In the genomic region with DNA sequence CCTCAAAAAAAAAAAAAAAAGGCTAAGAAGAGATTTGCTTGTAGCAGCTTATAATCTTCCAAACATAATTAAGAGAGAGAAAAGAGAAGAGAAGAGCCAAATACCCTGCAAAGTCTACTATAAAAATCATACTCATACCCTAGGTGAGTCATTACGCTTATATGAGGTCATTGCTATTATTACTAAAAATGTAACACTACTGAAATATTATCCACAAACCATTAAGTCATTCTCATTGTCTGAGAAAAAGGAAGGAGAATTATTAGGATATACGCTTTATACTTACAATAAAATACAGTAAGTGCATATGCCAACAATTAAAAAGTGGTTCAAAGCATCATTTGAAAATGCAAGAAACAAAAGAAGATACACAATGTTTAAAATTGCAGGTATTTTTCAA, we compare ENCODE assay signal across 21 cellular contexts.
A peak's percentile ranks its signal among the peaks of the same experiment; 100 is the strongest.
DNase-seq lines count a peak whose midpoint lies in the region; ATAC-seq, FAIRE-seq and TF ChIP-seq lines count a peak whose summit lies in the region.
"Had no signal": no experiment of that assay in that cellular context is flagged by ENCODE, and none has a peak within 500 bp of the region (broad histone marks: within the 10 kb centered on the region; RNA-seq: fewer than 3 reads in every experiment).

No MANE protein-coding gene starts in this region.

- H3K9me3 Mint-ChIP-seq in natural killer cell = no peaks in the 10 kb centered on the region
- H3K9me3 Mint-ChIP-seq: HFFc6 had no signal

- no peaks in the 10 kb centered on the region for H3K79me2 ChIP-seq in ACC112 (ENCODE audit: control insufficient read depth, insufficient read depth, low read length, unreplicated experiment)

- H3K27me3 ChIP-seq in ACC112 (ENCODE audit: insufficient read depth, low read length) (no peaks in the 10 kb centered on the region), bronchial epithelial cell (ENCODE audit: control insufficient read depth, insufficient read depth, low read length) (no peaks in the 10 kb centered on the region), gastroesophageal sphincter (no peaks in the 10 kb centered on the region)

- H3K27me3 Mint-ChIP-seq in natural killer cell (ENCODE audit: low read depth in 2 of 2) = peaks cover 0 to 6% of the 10 kb centered on the region in 2 donors

- H2AFZ ChIP-seq in ACC112 (ENCODE audit: low read length, unreplicated experiment) = no peak overlapping the region

- H3K36me3 Mint-ChIP-seq in natural killer cell = no peaks in the 10 kb centered on the region

- no peak for FAIRE-seq in bronchial epithelial cell (lab: Jason Lieb, UNC)
- FAIRE-seq: G401.6, GM12891, GM18507, H1 had no signal

- H3K4me1 Mint-ChIP-seq in natural killer cell = no peaks in the 10 kb centered on the region

- peak; percentile 40 for ATAC-seq in gastroesophageal sphincter
- ATAC-seq in natural killer cell = no peak
- no peak for ATAC-seq in GM21447 (IDR thresholded peaks at IDR 0.05; ENCODE audit: unreplicated experiment)
- ATAC-seq: Panc1 had no signal

- no peak for TF ChIP-seq POLR2A in gastroesophageal sphincter (IDR thresholded peaks at IDR 0.05)

- H3K27ac ChIP-seq in ACC112 (ENCODE audit: low read depth, low read length) (peak overlapping the region; percentile 5; the same call in 1 of the 2 replicates), gastroesophageal sphincter (peak overlapping the region in 2 of 4 donors; percentile 54 to 58)
- H3K27ac ChIP-seq: C4-2B, SK-N-MC had no signal

- TF ChIP-seq CTCF in bronchial epithelial cell (IDR thresholded peaks at IDR 0.05; ENCODE audit: insufficient read depth, low read length, severe bottlenecking) = no peak
- TF ChIP-seq CTCF in gastroesophageal sphincter (IDR thresholded peaks at IDR 0.05) = no peak
- no peak for TF ChIP-seq CTCF in natural killer cell (IDR thresholded peaks at IDR 0.05)

- 41 to 64% methylated on average over 2 of the region's 2 CpGs for whole genome bisulfite sequencing in gastroesophageal sphincter (ENCODE audit: low coverage in 1 of 2), 2 donors

- intact Hi-C loops in cardiac septum (cut with DNase I) = no loop called here
- intact Hi-C loops in natural killer cell (cut with micrococcal nuclease) = no loop called here

- no peak overlapping the region for H3K4me3 Mint-ChIP-seq in natural killer cell
- H3K4me3 Mint-ChIP-seq: HFFc6 had no signal

- H3K4me3 ChIP-seq in ACC112 (ENCODE audit: low read depth, low read length) = no peak overlapping the region
- H3K4me3 ChIP-seq in bronchial epithelial cell (ENCODE audit: low read depth, low read length) = no peak overlapping the region
- no peak overlapping the region for H3K4me3 ChIP-seq in gastroesophageal sphincter
- H3K4me3 ChIP-seq: SK-N-MC had no signal

- H3K27ac Mint-ChIP-seq in natural killer cell = no peak overlapping the region
- H3K27ac Mint-ChIP-seq: HFFc6 had no signal

- no peaks in the 10 kb centered on the region for H3K9me3 ChIP-seq in gastroesophageal sphincter

- H3K4me1 ChIP-seq in ACC112 (ENCODE audit: control insufficient read depth, insufficient read depth, low read length, unreplicated experiment) (peaks cover 17% of the 10 kb centered on the region), gastroesophageal sphincter (peaks cover 0 to 38% (median 8%) of the 10 kb centered on the region in 3 donors)

- peak; percentile 8 for DNase-seq in HT1080 (ENCODE audit: low read depth)
- peak; percentile 3 for DNase-seq in bronchial epithelial cell (ENCODE audit: low read depth)
- DNase-seq in cardiac septum (ENCODE audit: low spot score) = no peak
- DNase-seq in natural killer cell = no peak
- DNase-seq in LoVo (ENCODE audit: low spot score) = no peak
- DNase-seq: HFFc6, MM.1S, NCI-H1092 treated with DMSO at 0.1 percent for 48 hours, NCI-H1694, NCI-H524 treated with DMSO at 0.1 percent for 48 hours, Right ventricle myocardium superior had no signal

- TF ChIP-seq EP300 in gastroesophageal sphincter (IDR thresholded peaks at IDR 0.05) = no peak

- no peaks in the 10 kb centered on the region for H3K36me3 ChIP-seq in ACC112 (ENCODE audit: insufficient read depth, low read length)
- no peaks in the 10 kb centered on the region for H3K36me3 ChIP-seq in bronchial epithelial cell (ENCODE audit: control insufficient read depth, insufficient read depth, low read length)
- no peaks in the 10 kb centered on the region for H3K36me3 ChIP-seq in gastroesophageal sphincter

Comparison
In these comparisons a context has a peak if more than half of its experiments do, and no peak if none do; other contexts are left out.
1. DNase-seq: peak in HT1080 (single experiment) and bronchial epithelial cell (single experiment); none in cardiac septum (single experiment), natural killer cell (single experiment) and LoVo (single experiment).